ENCODE assay signal across 28 cellular contexts in genomic region chrX:2854918-2855317, GRCh38.
"Had no signal": no experiment of that assay in that cellular context is flagged by ENCODE, and none has a peak within 500 bp of the region (broad histone marks: within the 10 kb centered on the region; RNA-seq: fewer than 3 reads in every experiment).

No MANE protein-coding gene starts in this region.

- H3K4me3 Mint-ChIP-seq: stimulated activated effector memory CD8-positive, alpha-beta T cell treated with anti-CD3 and anti-CD28 coated beads, Interleukin-12 subunit alpha, Interleukin-12 subunit beta, amount 100 ng/mL, for 72 hours; stimulated activated memory B cell treated with anti-CD40 and anti-IgM and Interleukin-4, amounts not matched to agents 10 μg/mL and 1 μg/mL and 100 μg/mL, for 72 hours; stimulated activated naive B cell treated with anti-CD40 and anti-IgM and Interleukin-4, amounts not matched to agents 10 μg/mL and 1 μg/mL and 100 μg/mL, for 72 hours; stimulated activated naive CD8-positive, alpha-beta T cell treated with anti-CD3 and anti-CD28 coated beads, Interleukin-15, amount 100 ng/mL, for 72 hours; stimulated activated naive CD8-positive, alpha-beta T cell treated with anti-CD3 and anti-CD28 coated beads, Interleukin-15, Interleukin-2, amounts not matched to agents 100 ng/mL and 50 ng/mL, for 24 hours; type B pancreatic cell had no signal

- H3K27ac Mint-ChIP-seq: stimulated activated effector memory CD8-positive, alpha-beta T cell treated with anti-CD3 and anti-CD28 coated beads, Interleukin-12 subunit alpha, Interleukin-12 subunit beta, amount 100 ng/mL, for 72 hours; stimulated activated memory B cell treated with anti-CD40 and anti-IgM and Interleukin-4, amounts not matched to agents 10 μg/mL and 1 μg/mL and 100 μg/mL, for 72 hours; stimulated activated naive B cell treated with anti-CD40 and anti-IgM and Interleukin-4, amounts not matched to agents 10 μg/mL and 1 μg/mL and 100 μg/mL, for 72 hours; stimulated activated naive CD8-positive, alpha-beta T cell treated with anti-CD3 and anti-CD28 coated beads, Interleukin-15, amount 100 ng/mL, for 72 hours; stimulated activated naive CD8-positive, alpha-beta T cell treated with anti-CD3 and anti-CD28 coated beads, Interleukin-15, Interleukin-2, amounts not matched to agents 100 ng/mL and 50 ng/mL, for 24 hours; type B pancreatic cell had no signal

- H3K4me3 ChIP-seq: stomach, suprapubic skin, testis, thoracic aorta, thyroid gland, tibial artery, tibial nerve, transverse colon, upper lobe of left lung, upper lobe of right lung, uterus, vagina had no signal

- DNase-seq: stimulated activated CD4-positive, alpha-beta T cell treated with anti-CD3 and anti-CD28 coated beads, Interleukin-2, amount 100 ng/mL, for 48 hours; stimulated activated CD4-positive, alpha-beta T cell treated with anti-CD3 and anti-CD28 coated beads, Interleukin-4, amount 100 ng/mL, for 1 hour; stimulated activated CD4-positive, alpha-beta T cell treated with anti-CD3 and anti-CD28 coated beads, Interleukin-4, amount 100 ng/mL, for 24 hours; stimulated activated CD4-positive, alpha-beta T cell treated with anti-CD3 and anti-CD28 coated beads, Interleukin-4, amount 100 ng/mL, for 4 hours; stimulated activated CD8-positive, alpha-beta memory T cell treated with anti-CD3 and anti-CD28 coated beads, Interleukin-4, amount 100 ng/mL, for 48 hours; stimulated activated naive B cell treated with anti-CD40 and anti-IgM and Interleukin-4, amounts not matched to agents 10 μg/mL and 1 μg/mL and 100 μg/mL, for 72 hours; stimulated activated naive CD4-positive, alpha-beta T cell; stimulated activated naive CD4-positive, alpha-beta T cell treated with Interleukin-2 at 50 U/mL for 16 hours; stimulated activated naive CD8-positive, alpha-beta T cell treated with anti-CD3 and anti-CD28 coated beads, Interleukin-15, amount 100 ng/mL, for 72 hours; stimulated activated naive CD8-positive, alpha-beta T cell treated with anti-CD3 and anti-CD28 coated beads, Interleukin-15, Interleukin-2, amounts not matched to agents 100 U/mL and 50 U/mL, for 24 hours; stomach; substantia nigra; testis; thyroid gland; tibial artery; transverse colon; trophoblast cell; upper lobe of left lung; upper lobe of right lung; uterus had no signal

- H3K27me3 ChIP-seq: stomach, suprapubic skin, testis, thyroid gland, tibial artery, tibial nerve, transverse colon, upper lobe of left lung, upper lobe of right lung, uterus, vagina had no signal

- H3K36me3 ChIP-seq: suprapubic skin, thoracic aorta, thyroid gland, tibial artery, tibial nerve, transverse colon, upper lobe of left lung, upper lobe of right lung, uterus, vagina had no signal

- ATAC-seq: stimulated activated effector memory CD8-positive, alpha-beta T cell treated with anti-CD3 and anti-CD28 coated beads, Interleukin-12 subunit alpha, Interleukin-12 subunit beta, amount 100 ng/mL, for 72 hours; stimulated activated memory B cell treated with anti-CD40 and anti-IgM and Interleukin-4, amounts not matched to agents 10 μg/mL and 1 μg/mL and 100 μg/mL, for 72 hours; stimulated activated naive B cell treated with anti-CD40 and anti-IgM and Interleukin-4, amounts not matched to agents 10 μg/mL and 1 μg/mL and 100 μg/mL, for 72 hours; stimulated activated naive CD8-positive, alpha-beta T cell treated with anti-CD3 and anti-CD28 coated beads, Interleukin-15, amount 100 ng/mL, for 72 hours; stimulated activated naive CD8-positive, alpha-beta T cell treated with anti-CD3 and anti-CD28 coated beads, Interleukin-15, Interleukin-2, amounts not matched to agents 100 U/mL and 50 U/mL, for 24 hours; upper lobe of right lung had no signal

- H3K9me3 ChIP-seq: stomach, suprapubic skin, testis, thoracic aorta, thyroid gland, tibial artery, tibial nerve, transverse colon, upper lobe of left lung, upper lobe of right lung, uterus, vagina had no signal

- H3K9me3 Mint-ChIP-seq: stimulated activated effector memory CD8-positive, alpha-beta T cell treated with anti-CD3 and anti-CD28 coated beads, Interleukin-12 subunit alpha, Interleukin-12 subunit beta, amount 100 ng/mL, for 72 hours; stimulated activated memory B cell treated with anti-CD40 and anti-IgM and Interleukin-4, amounts not matched to agents 10 μg/mL and 1 μg/mL and 100 μg/mL, for 72 hours; stimulated activated naive B cell treated with anti-CD40 and anti-IgM and Interleukin-4, amounts not matched to agents 10 μg/mL and 1 μg/mL and 100 μg/mL, for 72 hours; stimulated activated naive CD8-positive, alpha-beta T cell treated with anti-CD3 and anti-CD28 coated beads, Interleukin-15, amount 100 ng/mL, for 72 hours; stimulated activated naive CD8-positive, alpha-beta T cell treated with anti-CD3 and anti-CD28 coated beads, Interleukin-15, Interleukin-2, amounts not matched to agents 100 ng/mL and 50 ng/mL, for 24 hours; type B pancreatic cell had no signal

- H3K27me3 Mint-ChIP-seq: stimulated activated memory B cell treated with anti-CD40 and anti-IgM and Interleukin-4, amounts not matched to agents 10 μg/mL and 1 μg/mL and 100 μg/mL, for 72 hours; stimulated activated naive B cell treated with anti-CD40 and anti-IgM and Interleukin-4, amounts not matched to agents 10 μg/mL and 1 μg/mL and 100 μg/mL, for 72 hours; stimulated activated naive CD8-positive, alpha-beta T cell treated with anti-CD3 and anti-CD28 coated beads, Interleukin-15, amount 100 ng/mL, for 72 hours; stimulated activated naive CD8-positive, alpha-beta T cell treated with anti-CD3 and anti-CD28 coated beads, Interleukin-15, Interleukin-2, amounts not matched to agents 100 ng/mL and 50 ng/mL, for 24 hours; type B pancreatic cell had no signal

- H3K27ac ChIP-seq: stomach, suprapubic skin, testis, thoracic aorta, thyroid gland, tibial artery, tibial nerve, transverse colon, upper lobe of left lung, upper lobe of right lung, uterus, vagina had no signal

- H3K4me1 ChIP-seq: stomach, suprapubic skin, testis, thyroid gland, tibial nerve, transverse colon, upper lobe of left lung, upper lobe of right lung, uterus, vagina had no signal

- H3K4me1 Mint-ChIP-seq: stimulated activated effector memory CD8-positive, alpha-beta T cell treated with anti-CD3 and anti-CD28 coated beads, Interleukin-12 subunit alpha, Interleukin-12 subunit beta, amount 100 ng/mL, for 72 hours; stimulated activated memory B cell treated with anti-CD40 and anti-IgM and Interleukin-4, amounts not matched to agents 10 μg/mL and 1 μg/mL and 100 μg/mL, for 72 hours; stimulated activated naive B cell treated with anti-CD40 and anti-IgM and Interleukin-4, amounts not matched to agents 10 μg/mL and 1 μg/mL and 100 μg/mL, for 72 hours; stimulated activated naive CD8-positive, alpha-beta T cell treated with anti-CD3 and anti-CD28 coated beads, Interleukin-15, amount 100 ng/mL, for 72 hours had no signal

- H3K36me3 Mint-ChIP-seq: stimulated activated effector memory CD8-positive, alpha-beta T cell treated with anti-CD3 and anti-CD28 coated beads, Interleukin-12 subunit alpha, Interleukin-12 subunit beta, amount 100 ng/mL, for 72 hours; stimulated activated memory B cell treated with anti-CD40 and anti-IgM and Interleukin-4, amounts not matched to agents 10 μg/mL and 1 μg/mL and 100 μg/mL, for 72 hours; stimulated activated naive B cell treated with anti-CD40 and anti-IgM and Interleukin-4, amounts not matched to agents 10 μg/mL and 1 μg/mL and 100 μg/mL, for 72 hours had no signal
